22 cellular contexts compared by ENCODE assay signal in genomic region chr11:87127131-87127530, GRCh38.
"Had no signal": no experiment of that assay in that cellular context is flagged by ENCODE, and none has a peak within 500 bp of the region (broad histone marks: within the 10 kb centered on the region; RNA-seq: fewer than 3 reads in every experiment).

No MANE protein-coding gene starts in this region.

- DNase-seq: effector CD8-positive, alpha-beta T cell; heart left ventricle; hippocampal formation; left colon; mammary epithelial cell; natural killer cell; psoas muscle; sigmoid colon; stimulated activated CD4-positive, alpha-beta T cell treated with anti-CD3 and anti-CD28 coated beads, Interleukin-2, amount 100 ng/mL, for 24 hours; stimulated activated CD4-positive, alpha-beta T cell treated with anti-CD3 and anti-CD28 coated beads, Interleukin-4, amount 100 ng/mL, for 4 hours; stimulated activated naive B cell treated with anti-CD40 and anti-IgM and Interleukin-4, amounts not matched to agents 10 μg/mL and 1 μg/mL and 100 μg/mL, for 72 hours; stimulated activated naive CD8-positive, alpha-beta T cell treated with anti-CD3 and anti-CD28 coated beads, Interleukin-15, amount 100 ng/mL, for 72 hours; testis; upper lobe of right lung had no signal

- H3K36me3 ChIP-seq: heart left ventricle, neutrophil, right atrium auricular region, sigmoid colon, tibial nerve, upper lobe of right lung, vagina had no signal

- H3K27me3 Mint-ChIP-seq: stimulated activated naive B cell treated with anti-CD40 and anti-IgM and Interleukin-4, amounts not matched to agents 10 μg/mL and 1 μg/mL and 100 μg/mL, for 72 hours; stimulated activated naive CD8-positive, alpha-beta T cell treated with anti-CD3 and anti-CD28 coated beads, Interleukin-15, amount 100 ng/mL, for 72 hours had no signal

- H3K27ac ChIP-seq: coronary artery, heart left ventricle, neutrophil, psoas muscle, right atrium auricular region, sigmoid colon, skin epidermis, testis, tibial nerve, upper lobe of right lung, vagina had no signal

- H3K4me3 ChIP-seq: coronary artery, heart left ventricle, psoas muscle, right atrium auricular region, sigmoid colon, skin epidermis, testis, tibial nerve, upper lobe of right lung, vagina had no signal

- H3K9me3 ChIP-seq: heart left ventricle, neutrophil, psoas muscle, right atrium auricular region, sigmoid colon, testis, tibial nerve, upper lobe of right lung, vagina had no signal

- H3K9me3 Mint-ChIP-seq: natural killer cell; stimulated activated naive B cell treated with anti-CD40 and anti-IgM and Interleukin-4, amounts not matched to agents 10 μg/mL and 1 μg/mL and 100 μg/mL, for 72 hours; stimulated activated naive CD8-positive, alpha-beta T cell treated with anti-CD3 and anti-CD28 coated beads, Interleukin-15, amount 100 ng/mL, for 72 hours had no signal

- H3K36me3 Mint-ChIP-seq: mesothelial cell of epicardium; natural killer cell; stimulated activated naive B cell treated with anti-CD40 and anti-IgM and Interleukin-4, amounts not matched to agents 10 μg/mL and 1 μg/mL and 100 μg/mL, for 72 hours had no signal

- H3K27me3 ChIP-seq: heart left ventricle, neutrophil, right atrium auricular region, sigmoid colon, testis, tibial nerve, upper lobe of right lung, vagina had no signal

- H3K4me1 ChIP-seq: right atrium auricular region, testis had no signal

- ATAC-seq: esophagus mucosa; heart left ventricle; left colon; natural killer cell; psoas muscle; stimulated activated naive B cell treated with anti-CD40 and anti-IgM and Interleukin-4, amounts not matched to agents 10 μg/mL and 1 μg/mL and 100 μg/mL, for 72 hours; stimulated activated naive CD8-positive, alpha-beta T cell treated with anti-CD3 and anti-CD28 coated beads, Interleukin-15, amount 100 ng/mL, for 72 hours; upper lobe of right lung had no signal

- H3K4me3 Mint-ChIP-seq: mesothelial cell of epicardium; natural killer cell; stimulated activated naive B cell treated with anti-CD40 and anti-IgM and Interleukin-4, amounts not matched to agents 10 μg/mL and 1 μg/mL and 100 μg/mL, for 72 hours; stimulated activated naive CD8-positive, alpha-beta T cell treated with anti-CD3 and anti-CD28 coated beads, Interleukin-15, amount 100 ng/mL, for 72 hours had no signal

- H3K4me1 Mint-ChIP-seq: stimulated activated naive B cell treated with anti-CD40 and anti-IgM and Interleukin-4, amounts not matched to agents 10 μg/mL and 1 μg/mL and 100 μg/mL, for 72 hours; stimulated activated naive CD8-positive, alpha-beta T cell treated with anti-CD3 and anti-CD28 coated beads, Interleukin-15, amount 100 ng/mL, for 72 hours had no signal

- H3K27ac Mint-ChIP-seq: mesothelial cell of epicardium; natural killer cell; stimulated activated naive B cell treated with anti-CD40 and anti-IgM and Interleukin-4, amounts not matched to agents 10 μg/mL and 1 μg/mL and 100 μg/mL, for 72 hours; stimulated activated naive CD8-positive, alpha-beta T cell treated with anti-CD3 and anti-CD28 coated beads, Interleukin-15, amount 100 ng/mL, for 72 hours had no signal
